In the genomic region with DNA sequence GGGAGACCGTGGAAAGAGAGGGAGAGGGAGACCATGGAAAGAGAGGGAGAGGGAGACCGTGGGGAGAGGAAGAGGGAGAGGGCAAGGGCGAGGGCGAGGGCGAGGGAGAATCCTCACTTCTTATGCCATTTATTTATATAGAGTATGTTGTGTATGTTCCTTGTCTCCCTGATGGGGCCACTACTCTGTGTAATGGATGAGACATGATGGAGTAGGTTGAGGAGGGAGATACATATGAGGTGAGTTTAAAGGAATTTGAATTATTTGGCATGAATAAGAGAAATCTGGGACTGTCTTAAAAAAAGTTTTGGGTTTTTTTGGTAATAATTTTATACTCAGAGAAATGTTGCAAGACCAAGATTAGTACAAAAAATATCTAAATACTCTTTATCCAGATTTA, we compare ENCODE assay signal across 16 cellular contexts. TPM values are rescaled to one million over a fixed set of nuclear protein-coding genes. Genes with fewer than 3 reads are reported as not detected.
DNase-seq lines count a peak whose midpoint lies in the region; ATAC-seq and TF ChIP-seq lines count a peak whose summit lies in the region.
"Had no signal": no experiment of that assay in that cellular context is flagged by ENCODE, and none has a peak within 500 bp of the region (broad histone marks: within the 10 kb centered on the region; RNA-seq: fewer than 3 reads in every experiment).

No MANE protein-coding gene starts in this region.

- peaks cover 47% of the 10 kb centered on the region for H3K79me2 ChIP-seq in fibroblast of lung (ENCODE audit: control insufficient read depth, insufficient read depth, low read length)

- H3K4me3 Mint-ChIP-seq in WTC11 = no peak overlapping the region
- H3K4me3 Mint-ChIP-seq: activated naive CD8-positive, alpha-beta T cell treated with anti-CD3 and anti-CD28 coated beads, Interleukin-2, amount 10 ng/mL, durations not matched to agents 7 days and 5 days; GM23338 had no signal

- H3K36me3 Mint-ChIP-seq in WTC11 = peaks cover 22% of the 10 kb centered on the region

- no peaks in the 10 kb centered on the region for H3K27me3 Mint-ChIP-seq in WTC11 (ENCODE audit: low read depth)
- H3K27me3 Mint-ChIP-seq: activated naive CD8-positive, alpha-beta T cell treated with anti-CD3 and anti-CD28 coated beads, Interleukin-2, amount 10 ng/mL, durations not matched to agents 7 days and 5 days had no signal

- peak; percentile 82 for DNase-seq in ELR (ENCODE audit: low read depth)
- DNase-seq in SJSA1 (ENCODE audit: low read depth in 1 of 2, low spot score in 2 of 2) = peak; percentile 70 to 80
- DNase-seq in fibroblast of lung (ENCODE audit: low read depth in 2 of 2) = peak in 1 of 2 donors; percentile 85
- DNase-seq in sigmoid colon = no peak
- no peak for DNase-seq in NCI-H748 (lab: John Stamatoyannopoulos, UW; ENCODE audit: unreplicated experiment)
- DNase-seq in WTC11 (ENCODE audit: low spot score) = no peak
- DNase-seq: activated CD8-positive, alpha-beta memory T cell treated with anti-CD3 and anti-CD28 coated beads for 24 hours; activated naive CD8-positive, alpha-beta T cell treated with anti-CD3 and anti-CD28 coated beads, Interleukin-2, amount 10 ng/mL, durations not matched to agents 7 days and 5 days; hypothalamus; lower lobe of right lung; NCI-H1417 treated with DMSO at 0.1 percent for 48 hours; NCI-H526 had no signal

- WGBS in sigmoid colon, 2 donors = 94 to 98% methylated on average over 5 of the region's 5 CpGs

- H3K27ac ChIP-seq in SJSA1 (peak overlapping the region; percentile 87), fibroblast of lung (ENCODE audit: insufficient read depth, low read length) (peak overlapping the region; percentile 61), sigmoid colon (peak overlapping the region in 3 of 4 donors; percentile 56 to 77 (median 73))
- H3K27ac ChIP-seq: lower lobe of right lung had no signal

- TF ChIP-seq POLR2A in sigmoid colon (IDR thresholded peaks at IDR 0.05) = no peak

- no peak for TF ChIP-seq EP300 in sigmoid colon (IDR thresholded peaks at IDR 0.05)

- H4K20me1 ChIP-seq in fibroblast of lung (ENCODE audit: control insufficient read depth, extremely low read depth, insufficient read depth, low read length) = peaks cover 1% of the 10 kb centered on the region

- no peak for TF ChIP-seq CTCF in fibroblast of lung (conservative IDR thresholded peaks at IDR 0.05 in 1 of 2, IDR thresholded peaks at IDR 0.05 in 1 of 2; ENCODE audit: low read depth in 1 of 2, low read length in 2 of 2)
- TF ChIP-seq CTCF in sigmoid colon (IDR thresholded peaks at IDR 0.05) = no peak
- TF ChIP-seq CTCF in WTC11 (IDR thresholded peaks at IDR 0.05) = no peak

- peak overlapping the region; percentile 42 for H3K4me2 ChIP-seq in fibroblast of lung (ENCODE audit: extremely low read depth, insufficient read depth, low read length)
- H3K4me2 ChIP-seq: GM23338 had no signal

- POLR2A ChIA-PET in WTC11 (lab: Charles Lee) = no interaction called here

- no peak overlapping the region for H3K9ac ChIP-seq in fibroblast of lung (ENCODE audit: insufficient read depth, low read length)

- intact Hi-C loops in sigmoid colon (cut with DNase I) = no loop called here

- peaks cover 16% of the 10 kb centered on the region for H3K9me3 Mint-ChIP-seq in WTC11
- H3K9me3 Mint-ChIP-seq: activated naive CD8-positive, alpha-beta T cell treated with anti-CD3 and anti-CD28 coated beads, Interleukin-2, amount 10 ng/mL, durations not matched to agents 7 days and 5 days had no signal

- no peak overlapping the region for H3K27ac Mint-ChIP-seq in WTC11
- H3K27ac Mint-ChIP-seq: activated naive CD8-positive, alpha-beta T cell treated with anti-CD3 and anti-CD28 coated beads, Interleukin-2, amount 10 ng/mL, durations not matched to agents 7 days and 5 days; GM23338 had no signal

- no peak overlapping the region for H2AFZ ChIP-seq in fibroblast of lung (ENCODE audit: low read length)
- H2AFZ ChIP-seq: GM23338 had no signal

- peaks cover 33% of the 10 kb centered on the region for H3K4me1 Mint-ChIP-seq in WTC11

- H3K27me3 ChIP-seq in SJSA1 (replicated peaks) (no peaks in the 10 kb centered on the region), fibroblast of lung (ENCODE audit: control insufficient read depth, insufficient read depth, low read length) (no peaks in the 10 kb centered on the region), sigmoid colon (no peaks in the 10 kb centered on the region)
- H3K27me3 ChIP-seq: tibial nerve had no signal

- H3K9me3 ChIP-seq in SJSA1 (replicated peaks) (no peaks in the 10 kb centered on the region), fibroblast of lung (ENCODE audit: control insufficient read depth, insufficient read depth, low read depth, low read length) (no peaks in the 10 kb centered on the region), sigmoid colon (no peaks in the 10 kb centered on the region)
- H3K9me3 ChIP-seq: lower lobe of right lung, tibial nerve had no signal

- H3K36me3 ChIP-seq in SJSA1 (peaks cover 13% of the 10 kb centered on the region; the same call in 1 of the 2 replicates), fibroblast of lung (ENCODE audit: control insufficient read depth, insufficient read depth, low read length) (peaks cover under 1% of the 10 kb centered on the region), sigmoid colon (no peaks in the 10 kb centered on the region)
- H3K36me3 ChIP-seq: lower lobe of right lung, tibial nerve had no signal

- H3K4me1 ChIP-seq in SJSA1 (replicated peaks) (peaks cover 26% of the 10 kb centered on the region), fibroblast of lung (ENCODE audit: control insufficient read depth, extremely low read depth, insufficient read depth, low read length) (peaks cover 3% of the 10 kb centered on the region), sigmoid colon (peaks cover 0 to 34% (median 22%) of the 10 kb centered on the region in 4 donors)

- H3K4me3 ChIP-seq in SJSA1 (no peak overlapping the region), fibroblast of lung (replicated peaks in 1 of 4; ENCODE audit: control extremely low read depth in 1 of 4, insufficient read depth in 1 of 4, low read depth in 3 of 4, low read length in 4 of 4) (no peak overlapping the region), sigmoid colon (no peak overlapping the region)
- H3K4me3 ChIP-seq: GM23338, lower lobe of right lung, tibial nerve had no signal

- no peak for ATAC-seq in GM21576 (IDR thresholded peaks at IDR 0.05; ENCODE audit: unreplicated experiment)
- no peak for ATAC-seq in HG03095 (IDR thresholded peaks at IDR 0.05; ENCODE audit: unreplicated experiment)
- no peak for ATAC-seq in WTC11
- ATAC-seq: GM23338, lower lobe of right lung had no signal

- CTCF ChIA-PET in WTC11 (lab: Charles Lee) = interaction anchor here (1.2 kb wide), 1 partner anchor 189 kb away, joined by 4 read pairs; no protein-coding TSS in a partner anchor

TF ChIP-seq in WTC11, 78 proteins besides CTCF, POLR2A, EP300 and RAD21:
- TF ChIP-seq, protein P1, sequence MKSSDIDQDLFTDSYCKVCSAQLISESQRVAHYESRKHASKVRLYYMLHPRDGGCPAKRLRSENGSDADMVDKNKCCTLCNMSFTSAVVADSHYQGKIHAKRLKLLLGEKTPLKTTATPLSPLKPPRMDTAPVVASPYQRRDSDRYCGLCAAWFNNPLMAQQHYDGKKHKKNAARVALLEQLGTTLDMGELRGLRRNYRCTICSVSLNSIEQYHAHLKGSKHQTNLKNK (CRISPR knock-in tag; IDR thresholded peaks at IDR 0.05) = no peak
- TF ChIP-seq, protein P2, sequence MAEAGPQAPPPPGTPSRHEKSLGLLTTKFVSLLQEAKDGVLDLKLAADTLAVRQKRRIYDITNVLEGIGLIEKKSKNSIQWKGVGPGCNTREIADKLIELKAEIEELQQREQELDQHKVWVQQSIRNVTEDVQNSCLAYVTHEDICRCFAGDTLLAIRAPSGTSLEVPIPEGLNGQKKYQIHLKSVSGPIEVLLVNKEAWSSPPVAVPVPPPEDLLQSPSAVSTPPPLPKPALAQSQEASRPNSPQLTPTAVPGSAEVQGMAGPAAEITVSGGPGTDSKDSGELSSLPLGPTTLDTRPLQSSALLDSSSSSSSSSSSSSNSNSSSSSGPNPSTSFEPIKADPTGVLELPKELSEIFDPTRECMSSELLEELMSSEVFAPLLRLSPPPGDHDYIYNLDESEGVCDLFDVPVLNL (CRISPR knock-in tag; IDR thresholded peaks at IDR 0.05; ENCODE audit: borderline replicate concordance, low read depth) = no peak
TF ChIP-seq in WTC11: peak in this region for 0.

RNA-seq across cellular contexts. Expression of a gene that starts 20.0 kb away (rescaled TPM):
- 32.3 and 45.0 TPM in 2 replicates for total RNA-seq in SJSA1 (2014; rRNA removed; shearing (Covaris generic))
- total RNA-seq in fibroblast of lung (23.6 and 28.2 TPM in 2 replicates), sigmoid colon (100 to 1,000 TPM in 1 of 4 donors, 10 to 100 TPM in 3; 83.2 to 101 (median 91.2) TPM), WTC11 (2021) (21.4 to 30.6 TPM (median 22.7 TPM) in 3 replicates)
- polyA plus RNA-seq in fibroblast of lung (60.1 and 65.4 TPM in 2 replicates), sigmoid colon (10 to 100 TPM; 10.2 to 11.5 (median 10.4) TPM)
- 31.7 and 33.5 TPM in 2 replicates for polyA plus RNA-seq in fibroblast of lung (2012)
- 16.9 and 24.8 TPM in 2 replicates for polyA minus RNA-seq in fibroblast of lung (ENCODE audit: low replicate concordance)

Comparison
In these comparisons a context has a peak if more than half of its experiments do, and no peak if none do; other contexts are left out.
1. DNase-seq: peak in ELR (single experiment) and SJSA1 (2 of 2); none in sigmoid colon (single experiment), NCI-H748 (single experiment) and WTC11 (single experiment).
2. Peak in every context shown above with its lines, with median percentiles within 50 percentile points of each other: H3K27ac ChIP-seq.